Comparison of ENCODE assay signal across 1 cellular context in the genomic region with DNA sequence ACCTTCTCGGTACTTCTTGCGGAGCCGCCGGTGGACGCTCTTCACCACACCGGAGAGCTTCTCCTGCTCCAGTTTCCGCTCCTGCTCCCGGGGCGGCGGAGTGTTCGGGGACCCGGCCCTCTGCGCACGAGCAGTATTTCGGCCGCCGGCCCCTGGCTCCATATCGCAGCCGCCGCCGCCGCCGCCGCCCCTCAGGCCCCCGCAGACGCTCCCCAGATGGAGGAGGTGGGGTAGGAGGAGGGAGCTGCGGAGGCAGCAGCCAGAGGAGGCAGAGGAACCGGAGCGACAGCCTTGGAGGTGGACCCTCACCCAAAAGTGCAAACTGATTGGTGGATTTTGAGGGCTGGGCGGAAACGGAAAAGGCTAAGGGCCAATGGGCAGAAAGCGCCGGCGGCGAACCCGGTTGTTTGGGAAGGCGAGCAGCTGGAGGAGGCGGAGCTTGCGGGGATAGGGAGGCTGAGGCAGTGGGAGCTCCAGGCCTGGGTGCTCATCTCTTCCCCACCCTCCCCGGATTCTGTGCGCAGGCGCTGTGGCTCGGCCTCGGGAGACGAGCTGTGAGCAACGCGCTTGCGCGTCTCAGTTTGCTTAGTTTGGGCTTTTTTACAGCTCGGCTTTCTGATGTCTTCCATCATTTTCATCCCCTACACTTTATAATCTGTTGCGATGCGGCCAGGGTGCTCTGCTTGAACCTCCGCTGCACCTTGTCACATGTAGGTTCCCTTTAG.
A peak's percentile ranks its signal among the peaks of the same experiment; 100 is the strongest.
TF ChIP-seq lines count a peak whose summit lies in the region.

No MANE protein-coding gene starts in this region.

TF ChIP-seq in HepG2, 621 proteins besides CTCF, POLR2A, EP300 and RAD21 (continued from another document and continues in another):
- TF ChIP-seq, protein P1, sequence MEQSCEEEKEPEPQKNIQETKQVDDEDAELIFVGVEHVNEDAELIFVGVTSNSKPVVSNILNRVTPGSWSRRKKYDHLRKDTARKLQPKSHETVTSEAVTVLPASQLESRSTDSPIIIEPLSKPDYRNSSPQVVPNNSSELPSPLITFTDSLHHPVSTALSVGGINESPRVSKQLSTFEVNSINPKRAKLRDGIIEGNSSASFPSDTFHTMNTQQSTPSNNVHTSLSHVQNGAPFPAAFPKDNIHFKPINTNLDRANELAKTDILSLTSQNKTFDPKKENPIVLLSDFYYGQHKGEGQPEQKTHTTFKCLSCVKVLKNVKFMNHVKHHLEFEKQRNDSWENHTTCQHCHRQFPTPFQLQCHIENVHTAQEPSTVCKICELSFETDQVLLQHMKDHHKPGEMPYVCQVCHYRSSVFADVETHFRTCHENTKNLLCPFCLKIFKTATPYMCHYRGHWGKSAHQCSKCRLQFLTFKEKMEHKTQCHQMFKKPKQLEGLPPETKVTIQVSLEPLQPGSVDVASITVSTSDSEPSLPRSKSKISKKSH (CRISPR knock-in tag; IDR thresholded peaks at IDR 0.05; ENCODE audit: borderline replicate concordance) = 0 out of 2 replicates have a peak, but pooled peaks have one; percentile 28
- TF ChIP-seq, protein P2, sequence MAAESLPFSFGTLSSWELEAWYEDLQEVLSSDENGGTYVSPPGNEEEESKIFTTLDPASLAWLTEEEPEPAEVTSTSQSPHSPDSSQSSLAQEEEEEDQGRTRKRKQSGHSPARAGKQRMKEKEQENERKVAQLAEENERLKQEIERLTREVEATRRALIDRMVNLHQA (CRISPR knock-in tag; IDR thresholded peaks at IDR 0.05) = no peak
- TF ChIP-seq MAFG (CRISPR knock-in tag; IDR thresholded peaks at IDR 0.05) (no peak), MAZ (IDR thresholded peaks at IDR 0.05; ENCODE audit: borderline replicate concordance, low read depth, low read length) (peak; percentile 46; the same call in 1 of the 2 replicates), MAZ (CRISPR knock-in tag; IDR thresholded peaks at IDR 0.05; ENCODE audit: low read depth) (peak; percentile 62; the same call in 1 of the 2 replicates), SRSF9 (IDR thresholded peaks at IDR 0.05; ENCODE audit: borderline replicate concordance, insufficient read depth, low read depth, low read length, poor library complexity, severe bottlenecking) (no peak), JDP2 (CRISPR knock-in tag; IDR thresholded peaks at IDR 0.05; ENCODE audit: borderline replicate concordance) (no peak), GLI4 (CRISPR knock-in tag; IDR thresholded peaks at IDR 0.05; ENCODE audit: borderline replicate concordance) (0 out of 2 replicates have a peak, but pooled peaks have one; percentile 57), ARID2 (CRISPR knock-in tag; IDR thresholded peaks at IDR 0.05; ENCODE audit: borderline replicate concordance) (no peak; the same call in 1 of the 2 replicates), ZNF138 (CRISPR knock-in tag; IDR thresholded peaks at IDR 0.05; ENCODE audit: low read depth) (no peak), SIN3A (IDR thresholded peaks at IDR 0.05; ENCODE audit: borderline replicate concordance, low read depth, low read length) (peak; percentile 77; the same call in 1 of the 2 replicates), DNMT3B (CRISPR knock-in tag; conservative IDR thresholded peaks at IDR 0.05) (no peak), RFXANK (CRISPR knock-in tag; IDR thresholded peaks at IDR 0.05) (no peak), SIX4 (CRISPR knock-in tag; IDR thresholded peaks at IDR 0.05) (no peak), BHLHE40 (IDR thresholded peaks at IDR 0.05; ENCODE audit: low read length) (no peak), ZKSCAN8 (CRISPR knock-in tag; IDR thresholded peaks at IDR 0.05; ENCODE audit: borderline replicate concordance) (no peak), GABPB1 (CRISPR knock-in tag; IDR thresholded peaks at IDR 0.05) (peak; percentile 91), TBP (CRISPR knock-in tag; IDR thresholded peaks at IDR 0.05) (no peak), ASH2L (IDR thresholded peaks at IDR 0.05; ENCODE audit: insufficient read length, low read depth, low read length) (peak; percentile 49), ATF1 (CRISPR knock-in tag; IDR thresholded peaks at IDR 0.05) (no peak), ZNF317 (CRISPR knock-in tag; IDR thresholded peaks at IDR 0.05) (no peak), NR2C2 (CRISPR knock-in tag; IDR thresholded peaks at IDR 0.05; ENCODE audit: borderline replicate concordance) (no peak), ZNF12 (CRISPR knock-in tag; IDR thresholded peaks at IDR 0.05) (no peak), ZNF614 (CRISPR knock-in tag; IDR thresholded peaks at IDR 0.05; ENCODE audit: borderline replicate concordance) (peak; percentile 35; the same call in 1 of the 2 replicates), POLR2AphosphoS5 (IDR thresholded peaks at IDR 0.05; ENCODE audit: low read depth, low read length) (peak; percentile 86), RARA (CRISPR knock-in tag; IDR thresholded peaks at IDR 0.05) (no peak), MAF1 (CRISPR knock-in tag; IDR thresholded peaks at IDR 0.05; ENCODE audit: borderline replicate concordance) (0 out of 2 replicates have a peak, but pooled peaks have one; percentile 57), ZNF619 (CRISPR knock-in tag; IDR thresholded peaks at IDR 0.05) (no peak), HOXD1 (CRISPR knock-in tag; IDR thresholded peaks at IDR 0.05) (no peak), ZNF296 (CRISPR knock-in tag; conservative IDR thresholded peaks at IDR 0.05) (no peak), ZNF567 (CRISPR knock-in tag; IDR thresholded peaks at IDR 0.05; ENCODE audit: borderline replicate concordance) (no peak), ZNF446 (CRISPR knock-in tag; IDR thresholded peaks at IDR 0.05) (no peak), BRCA1 (CRISPR knock-in tag; IDR thresholded peaks at IDR 0.05) (no peak)
- TF ChIP-seq, protein P3, sequence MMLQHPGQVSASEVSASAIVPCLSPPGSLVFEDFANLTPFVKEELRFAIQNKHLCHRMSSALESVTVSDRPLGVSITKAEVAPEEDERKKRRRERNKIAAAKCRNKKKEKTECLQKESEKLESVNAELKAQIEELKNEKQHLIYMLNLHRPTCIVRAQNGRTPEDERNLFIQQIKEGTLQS (CRISPR knock-in tag; IDR thresholded peaks at IDR 0.05) = no peak
- TF ChIP-seq, protein P4, sequence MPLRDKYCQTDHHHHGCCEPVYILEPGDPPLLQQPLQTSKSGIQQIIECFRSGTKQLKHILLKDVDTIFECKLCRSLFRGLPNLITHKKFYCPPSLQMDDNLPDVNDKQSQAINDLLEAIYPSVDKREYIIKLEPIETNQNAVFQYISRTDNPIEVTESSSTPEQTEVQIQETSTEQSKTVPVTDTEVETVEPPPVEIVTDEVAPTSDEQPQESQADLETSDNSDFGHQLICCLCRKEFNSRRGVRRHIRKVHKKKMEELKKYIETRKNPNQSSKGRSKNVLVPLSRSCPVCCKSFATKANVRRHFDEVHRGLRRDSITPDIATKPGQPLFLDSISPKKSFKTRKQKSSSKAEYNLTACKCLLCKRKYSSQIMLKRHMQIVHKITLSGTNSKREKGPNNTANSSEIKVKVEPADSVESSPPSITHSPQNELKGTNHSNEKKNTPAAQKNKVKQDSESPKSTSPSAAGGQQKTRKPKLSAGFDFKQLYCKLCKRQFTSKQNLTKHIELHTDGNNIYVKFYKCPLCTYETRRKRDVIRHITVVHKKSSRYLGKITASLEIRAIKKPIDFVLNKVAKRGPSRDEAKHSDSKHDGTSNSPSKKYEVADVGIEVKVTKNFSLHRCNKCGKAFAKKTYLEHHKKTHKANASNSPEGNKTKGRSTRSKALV (CRISPR knock-in tag; IDR thresholded peaks at IDR 0.05) = no peak
- TF ChIP-seq, protein P5, sequence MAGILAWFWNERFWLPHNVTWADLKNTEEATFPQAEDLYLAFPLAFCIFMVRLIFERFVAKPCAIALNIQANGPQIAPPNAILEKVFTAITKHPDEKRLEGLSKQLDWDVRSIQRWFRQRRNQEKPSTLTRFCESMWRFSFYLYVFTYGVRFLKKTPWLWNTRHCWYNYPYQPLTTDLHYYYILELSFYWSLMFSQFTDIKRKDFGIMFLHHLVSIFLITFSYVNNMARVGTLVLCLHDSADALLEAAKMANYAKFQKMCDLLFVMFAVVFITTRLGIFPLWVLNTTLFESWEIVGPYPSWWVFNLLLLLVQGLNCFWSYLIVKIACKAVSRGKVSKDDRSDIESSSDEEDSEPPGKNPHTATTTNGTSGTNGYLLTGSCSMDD (CRISPR knock-in tag; IDR thresholded peaks at IDR 0.05) = no peak
- TF ChIP-seq, protein P6, sequence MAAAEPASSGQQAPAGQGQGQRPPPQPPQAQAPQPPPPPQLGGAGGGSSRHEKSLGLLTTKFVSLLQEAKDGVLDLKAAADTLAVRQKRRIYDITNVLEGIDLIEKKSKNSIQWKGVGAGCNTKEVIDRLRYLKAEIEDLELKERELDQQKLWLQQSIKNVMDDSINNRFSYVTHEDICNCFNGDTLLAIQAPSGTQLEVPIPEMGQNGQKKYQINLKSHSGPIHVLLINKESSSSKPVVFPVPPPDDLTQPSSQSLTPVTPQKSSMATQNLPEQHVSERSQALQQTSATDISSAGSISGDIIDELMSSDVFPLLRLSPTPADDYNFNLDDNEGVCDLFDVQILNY (CRISPR knock-in tag; conservative IDR thresholded peaks at IDR 0.05) = no peak
- TF ChIP-seq, protein P7, sequence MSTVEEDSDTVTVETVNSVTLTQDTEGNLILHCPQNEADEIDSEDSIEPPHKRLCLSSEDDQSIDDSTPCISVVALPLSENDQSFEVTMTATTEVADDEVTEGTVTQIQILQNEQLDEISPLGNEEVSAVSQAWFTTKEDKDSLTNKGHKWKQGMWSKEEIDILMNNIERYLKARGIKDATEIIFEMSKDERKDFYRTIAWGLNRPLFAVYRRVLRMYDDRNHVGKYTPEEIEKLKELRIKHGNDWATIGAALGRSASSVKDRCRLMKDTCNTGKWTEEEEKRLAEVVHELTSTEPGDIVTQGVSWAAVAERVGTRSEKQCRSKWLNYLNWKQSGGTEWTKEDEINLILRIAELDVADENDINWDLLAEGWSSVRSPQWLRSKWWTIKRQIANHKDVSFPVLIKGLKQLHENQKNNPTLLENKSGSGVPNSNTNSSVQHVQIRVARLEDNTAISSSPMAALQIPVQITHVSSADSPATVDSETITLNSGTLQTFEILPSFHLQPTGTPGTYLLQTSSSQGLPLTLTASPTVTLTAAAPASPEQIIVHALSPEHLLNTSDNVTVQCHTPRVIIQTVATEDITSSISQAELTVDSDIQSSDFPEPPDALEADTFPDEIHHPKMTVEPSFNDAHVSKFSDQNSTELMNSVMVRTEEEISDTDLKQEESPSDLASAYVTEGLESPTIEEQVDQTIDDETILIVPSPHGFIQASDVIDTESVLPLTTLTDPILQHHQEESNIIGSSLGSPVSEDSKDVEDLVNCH (CRISPR knock-in tag; IDR thresholded peaks at IDR 0.05) = no peak
- TF ChIP-seq, protein P8, sequence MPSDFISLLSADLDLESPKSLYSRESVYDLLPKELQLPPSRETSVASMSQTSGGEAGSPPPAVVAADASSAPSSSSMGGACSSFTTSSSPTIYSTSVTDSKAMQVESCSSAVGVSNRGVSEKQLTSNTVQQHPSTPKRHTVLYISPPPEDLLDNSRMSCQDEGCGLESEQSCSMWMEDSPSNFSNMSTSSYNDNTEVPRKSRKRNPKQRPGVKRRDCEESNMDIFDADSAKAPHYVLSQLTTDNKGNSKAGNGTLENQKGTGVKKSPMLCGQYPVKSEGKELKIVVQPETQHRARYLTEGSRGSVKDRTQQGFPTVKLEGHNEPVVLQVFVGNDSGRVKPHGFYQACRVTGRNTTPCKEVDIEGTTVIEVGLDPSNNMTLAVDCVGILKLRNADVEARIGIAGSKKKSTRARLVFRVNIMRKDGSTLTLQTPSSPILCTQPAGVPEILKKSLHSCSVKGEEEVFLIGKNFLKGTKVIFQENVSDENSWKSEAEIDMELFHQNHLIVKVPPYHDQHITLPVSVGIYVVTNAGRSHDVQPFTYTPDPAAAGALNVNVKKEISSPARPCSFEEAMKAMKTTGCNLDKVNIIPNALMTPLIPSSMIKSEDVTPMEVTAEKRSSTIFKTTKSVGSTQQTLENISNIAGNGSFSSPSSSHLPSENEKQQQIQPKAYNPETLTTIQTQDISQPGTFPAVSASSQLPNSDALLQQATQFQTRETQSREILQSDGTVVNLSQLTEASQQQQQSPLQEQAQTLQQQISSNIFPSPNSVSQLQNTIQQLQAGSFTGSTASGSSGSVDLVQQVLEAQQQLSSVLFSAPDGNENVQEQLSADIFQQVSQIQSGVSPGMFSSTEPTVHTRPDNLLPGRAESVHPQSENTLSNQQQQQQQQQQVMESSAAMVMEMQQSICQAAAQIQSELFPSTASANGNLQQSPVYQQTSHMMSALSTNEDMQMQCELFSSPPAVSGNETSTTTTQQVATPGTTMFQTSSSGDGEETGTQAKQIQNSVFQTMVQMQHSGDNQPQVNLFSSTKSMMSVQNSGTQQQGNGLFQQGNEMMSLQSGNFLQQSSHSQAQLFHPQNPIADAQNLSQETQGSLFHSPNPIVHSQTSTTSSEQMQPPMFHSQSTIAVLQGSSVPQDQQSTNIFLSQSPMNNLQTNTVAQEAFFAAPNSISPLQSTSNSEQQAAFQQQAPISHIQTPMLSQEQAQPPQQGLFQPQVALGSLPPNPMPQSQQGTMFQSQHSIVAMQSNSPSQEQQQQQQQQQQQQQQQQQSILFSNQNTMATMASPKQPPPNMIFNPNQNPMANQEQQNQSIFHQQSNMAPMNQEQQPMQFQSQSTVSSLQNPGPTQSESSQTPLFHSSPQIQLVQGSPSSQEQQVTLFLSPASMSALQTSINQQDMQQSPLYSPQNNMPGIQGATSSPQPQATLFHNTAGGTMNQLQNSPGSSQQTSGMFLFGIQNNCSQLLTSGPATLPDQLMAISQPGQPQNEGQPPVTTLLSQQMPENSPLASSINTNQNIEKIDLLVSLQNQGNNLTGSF (CRISPR knock-in tag; IDR thresholded peaks at IDR 0.05) = no peak
- TF ChIP-seq, protein P9, sequence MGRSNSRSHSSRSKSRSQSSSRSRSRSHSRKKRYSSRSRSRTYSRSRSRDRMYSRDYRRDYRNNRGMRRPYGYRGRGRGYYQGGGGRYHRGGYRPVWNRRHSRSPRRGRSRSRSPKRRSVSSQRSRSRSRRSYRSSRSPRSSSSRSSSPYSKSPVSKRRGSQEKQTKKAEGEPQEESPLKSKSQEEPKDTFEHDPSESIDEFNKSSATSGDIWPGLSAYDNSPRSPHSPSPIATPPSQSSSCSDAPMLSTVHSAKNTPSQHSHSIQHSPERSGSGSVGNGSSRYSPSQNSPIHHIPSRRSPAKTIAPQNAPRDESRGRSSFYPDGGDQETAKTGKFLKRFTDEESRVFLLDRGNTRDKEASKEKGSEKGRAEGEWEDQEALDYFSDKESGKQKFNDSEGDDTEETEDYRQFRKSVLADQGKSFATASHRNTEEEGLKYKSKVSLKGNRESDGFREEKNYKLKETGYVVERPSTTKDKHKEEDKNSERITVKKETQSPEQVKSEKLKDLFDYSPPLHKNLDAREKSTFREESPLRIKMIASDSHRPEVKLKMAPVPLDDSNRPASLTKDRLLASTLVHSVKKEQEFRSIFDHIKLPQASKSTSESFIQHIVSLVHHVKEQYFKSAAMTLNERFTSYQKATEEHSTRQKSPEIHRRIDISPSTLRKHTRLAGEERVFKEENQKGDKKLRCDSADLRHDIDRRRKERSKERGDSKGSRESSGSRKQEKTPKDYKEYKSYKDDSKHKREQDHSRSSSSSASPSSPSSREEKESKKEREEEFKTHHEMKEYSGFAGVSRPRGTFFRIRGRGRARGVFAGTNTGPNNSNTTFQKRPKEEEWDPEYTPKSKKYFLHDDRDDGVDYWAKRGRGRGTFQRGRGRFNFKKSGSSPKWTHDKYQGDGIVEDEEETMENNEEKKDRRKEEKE (IDR thresholded peaks at IDR 0.05) = no peak
- TF ChIP-seq, protein P10, sequence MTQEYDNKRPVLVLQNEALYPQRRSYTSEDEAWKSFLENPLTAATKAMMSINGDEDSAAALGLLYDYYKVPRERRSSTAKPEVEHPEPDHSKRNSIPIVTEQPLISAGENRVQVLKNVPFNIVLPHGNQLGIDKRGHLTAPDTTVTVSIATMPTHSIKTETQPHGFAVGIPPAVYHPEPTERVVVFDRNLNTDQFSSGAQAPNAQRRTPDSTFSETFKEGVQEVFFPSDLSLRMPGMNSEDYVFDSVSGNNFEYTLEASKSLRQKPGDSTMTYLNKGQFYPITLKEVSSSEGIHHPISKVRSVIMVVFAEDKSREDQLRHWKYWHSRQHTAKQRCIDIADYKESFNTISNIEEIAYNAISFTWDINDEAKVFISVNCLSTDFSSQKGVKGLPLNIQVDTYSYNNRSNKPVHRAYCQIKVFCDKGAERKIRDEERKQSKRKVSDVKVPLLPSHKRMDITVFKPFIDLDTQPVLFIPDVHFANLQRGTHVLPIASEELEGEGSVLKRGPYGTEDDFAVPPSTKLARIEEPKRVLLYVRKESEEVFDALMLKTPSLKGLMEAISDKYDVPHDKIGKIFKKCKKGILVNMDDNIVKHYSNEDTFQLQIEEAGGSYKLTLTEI (CRISPR knock-in tag; conservative IDR thresholded peaks at IDR 0.05) = no peak
